Comparison of ENCODE assay signal across 1 cellular context in the genomic region with DNA sequence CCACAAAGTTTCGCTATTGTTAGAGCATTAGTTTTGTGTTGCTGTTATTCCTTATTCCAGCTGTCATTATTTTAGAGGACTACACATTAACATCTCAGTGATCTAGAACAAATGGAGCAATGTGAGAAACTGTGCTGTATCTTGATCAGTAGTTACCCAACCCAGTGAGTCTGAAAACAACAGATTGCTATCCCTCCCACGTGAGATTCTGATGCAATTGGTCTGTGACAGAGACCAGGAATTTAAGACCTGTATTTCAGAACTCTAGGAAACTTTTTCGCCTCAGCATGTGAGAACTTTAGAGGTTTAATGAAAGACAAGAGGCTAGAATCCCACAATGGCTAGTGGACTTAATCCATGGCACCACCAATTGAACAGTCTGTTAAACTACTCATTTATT.
TF ChIP-seq lines count a peak whose summit lies in the region.

No MANE protein-coding gene starts in this region.

TF ChIP-seq in WTC11, 78 proteins besides CTCF, POLR2A, EP300 and RAD21 (continued from another document):
- TF ChIP-seq, protein P1, sequence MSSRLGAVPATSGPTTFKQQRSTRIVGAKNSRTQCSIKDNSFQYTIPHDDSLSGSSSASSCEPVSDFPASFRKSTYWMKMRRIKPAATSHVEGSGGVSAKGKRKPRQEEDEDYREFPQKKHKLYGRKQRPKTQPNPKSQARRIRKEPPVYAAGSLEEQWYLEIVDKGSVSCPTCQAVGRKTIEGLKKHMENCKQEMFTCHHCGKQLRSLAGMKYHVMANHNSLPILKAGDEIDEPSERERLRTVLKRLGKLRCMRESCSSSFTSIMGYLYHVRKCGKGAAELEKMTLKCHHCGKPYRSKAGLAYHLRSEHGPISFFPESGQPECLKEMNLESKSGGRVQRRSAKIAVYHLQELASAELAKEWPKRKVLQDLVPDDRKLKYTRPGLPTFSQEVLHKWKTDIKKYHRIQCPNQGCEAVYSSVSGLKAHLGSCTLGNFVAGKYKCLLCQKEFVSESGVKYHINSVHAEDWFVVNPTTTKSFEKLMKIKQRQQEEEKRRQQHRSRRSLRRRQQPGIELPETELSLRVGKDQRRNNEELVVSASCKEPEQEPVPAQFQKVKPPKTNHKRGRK (CRISPR knock-in tag; IDR thresholded peaks at IDR 0.05; ENCODE audit: borderline replicate concordance): no peak
- TF ChIP-seq NFE2L1 (CRISPR knock-in tag; IDR thresholded peaks at IDR 0.05) (no peak), NR1H2 (CRISPR knock-in tag; IDR thresholded peaks at IDR 0.05) (no peak), MXD4 (CRISPR knock-in tag; IDR thresholded peaks at IDR 0.05; ENCODE audit: borderline replicate concordance) (no peak), FOXP1 (CRISPR knock-in tag; IDR thresholded peaks at IDR 0.05; ENCODE audit: borderline replicate concordance) (no peak), RELA (CRISPR knock-in tag; IDR thresholded peaks at IDR 0.05; ENCODE audit: borderline replicate concordance) (no peak), GABPB1 (CRISPR knock-in tag; IDR thresholded peaks at IDR 0.05) (no peak)
- TF ChIP-seq, protein P2, sequence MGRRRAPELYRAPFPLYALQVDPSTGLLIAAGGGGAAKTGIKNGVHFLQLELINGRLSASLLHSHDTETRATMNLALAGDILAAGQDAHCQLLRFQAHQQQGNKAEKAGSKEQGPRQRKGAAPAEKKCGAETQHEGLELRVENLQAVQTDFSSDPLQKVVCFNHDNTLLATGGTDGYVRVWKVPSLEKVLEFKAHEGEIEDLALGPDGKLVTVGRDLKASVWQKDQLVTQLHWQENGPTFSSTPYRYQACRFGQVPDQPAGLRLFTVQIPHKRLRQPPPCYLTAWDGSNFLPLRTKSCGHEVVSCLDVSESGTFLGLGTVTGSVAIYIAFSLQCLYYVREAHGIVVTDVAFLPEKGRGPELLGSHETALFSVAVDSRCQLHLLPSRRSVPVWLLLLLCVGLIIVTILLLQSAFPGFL (CRISPR knock-in tag; IDR thresholded peaks at IDR 0.05; ENCODE audit: borderline replicate concordance): no peak
- TF ChIP-seq, protein P3, sequence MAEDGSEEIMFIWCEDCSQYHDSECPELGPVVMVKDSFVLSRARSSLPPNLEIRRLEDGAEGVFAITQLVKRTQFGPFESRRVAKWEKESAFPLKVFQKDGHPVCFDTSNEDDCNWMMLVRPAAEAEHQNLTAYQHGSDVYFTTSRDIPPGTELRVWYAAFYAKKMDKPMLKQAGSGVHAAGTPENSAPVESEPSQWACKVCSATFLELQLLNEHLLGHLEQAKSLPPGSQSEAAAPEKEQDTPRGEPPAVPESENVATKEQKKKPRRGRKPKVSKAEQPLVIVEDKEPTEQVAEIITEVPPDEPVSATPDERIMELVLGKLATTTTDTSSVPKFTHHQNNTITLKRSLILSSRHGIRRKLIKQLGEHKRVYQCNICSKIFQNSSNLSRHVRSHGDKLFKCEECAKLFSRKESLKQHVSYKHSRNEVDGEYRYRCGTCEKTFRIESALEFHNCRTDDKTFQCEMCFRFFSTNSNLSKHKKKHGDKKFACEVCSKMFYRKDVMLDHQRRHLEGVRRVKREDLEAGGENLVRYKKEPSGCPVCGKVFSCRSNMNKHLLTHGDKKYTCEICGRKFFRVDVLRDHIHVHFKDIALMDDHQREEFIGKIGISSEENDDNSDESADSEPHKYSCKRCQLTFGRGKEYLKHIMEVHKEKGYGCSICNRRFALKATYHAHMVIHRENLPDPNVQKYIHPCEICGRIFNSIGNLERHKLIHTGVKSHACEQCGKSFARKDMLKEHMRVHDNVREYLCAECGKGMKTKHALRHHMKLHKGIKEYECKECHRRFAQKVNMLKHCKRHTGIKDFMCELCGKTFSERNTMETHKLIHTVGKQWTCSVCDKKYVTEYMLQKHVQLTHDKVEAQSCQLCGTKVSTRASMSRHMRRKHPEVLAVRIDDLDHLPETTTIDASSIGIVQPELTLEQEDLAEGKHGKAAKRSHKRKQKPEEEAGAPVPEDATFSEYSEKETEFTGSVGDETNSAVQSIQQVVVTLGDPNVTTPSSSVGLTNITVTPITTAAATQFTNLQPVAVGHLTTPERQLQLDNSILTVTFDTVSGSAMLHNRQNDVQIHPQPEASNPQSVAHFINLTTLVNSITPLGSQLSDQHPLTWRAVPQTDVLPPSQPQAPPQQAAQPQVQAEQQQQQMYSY (CRISPR knock-in tag; IDR thresholded peaks at IDR 0.05): no peak
- TF ChIP-seq, protein P4, sequence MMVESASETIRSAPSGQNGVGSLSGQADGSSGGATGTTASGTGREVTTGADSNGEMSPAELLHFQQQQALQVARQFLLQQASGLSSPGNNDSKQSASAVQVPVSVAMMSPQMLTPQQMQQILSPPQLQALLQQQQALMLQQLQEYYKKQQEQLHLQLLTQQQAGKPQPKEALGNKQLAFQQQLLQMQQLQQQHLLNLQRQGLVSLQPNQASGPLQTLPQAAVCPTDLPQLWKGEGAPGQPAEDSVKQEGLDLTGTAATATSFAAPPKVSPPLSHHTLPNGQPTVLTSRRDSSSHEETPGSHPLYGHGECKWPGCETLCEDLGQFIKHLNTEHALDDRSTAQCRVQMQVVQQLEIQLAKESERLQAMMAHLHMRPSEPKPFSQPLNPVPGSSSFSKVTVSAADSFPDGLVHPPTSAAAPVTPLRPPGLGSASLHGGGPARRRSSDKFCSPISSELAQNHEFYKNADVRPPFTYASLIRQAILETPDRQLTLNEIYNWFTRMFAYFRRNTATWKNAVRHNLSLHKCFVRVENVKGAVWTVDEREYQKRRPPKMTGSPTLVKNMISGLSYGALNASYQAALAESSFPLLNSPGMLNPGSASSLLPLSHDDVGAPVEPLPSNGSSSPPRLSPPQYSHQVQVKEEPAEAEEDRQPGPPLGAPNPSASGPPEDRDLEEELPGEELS (CRISPR knock-in tag; IDR thresholded peaks at IDR 0.05): no peak
